14 cellular contexts compared by ENCODE assay signal in the genomic region with DNA sequence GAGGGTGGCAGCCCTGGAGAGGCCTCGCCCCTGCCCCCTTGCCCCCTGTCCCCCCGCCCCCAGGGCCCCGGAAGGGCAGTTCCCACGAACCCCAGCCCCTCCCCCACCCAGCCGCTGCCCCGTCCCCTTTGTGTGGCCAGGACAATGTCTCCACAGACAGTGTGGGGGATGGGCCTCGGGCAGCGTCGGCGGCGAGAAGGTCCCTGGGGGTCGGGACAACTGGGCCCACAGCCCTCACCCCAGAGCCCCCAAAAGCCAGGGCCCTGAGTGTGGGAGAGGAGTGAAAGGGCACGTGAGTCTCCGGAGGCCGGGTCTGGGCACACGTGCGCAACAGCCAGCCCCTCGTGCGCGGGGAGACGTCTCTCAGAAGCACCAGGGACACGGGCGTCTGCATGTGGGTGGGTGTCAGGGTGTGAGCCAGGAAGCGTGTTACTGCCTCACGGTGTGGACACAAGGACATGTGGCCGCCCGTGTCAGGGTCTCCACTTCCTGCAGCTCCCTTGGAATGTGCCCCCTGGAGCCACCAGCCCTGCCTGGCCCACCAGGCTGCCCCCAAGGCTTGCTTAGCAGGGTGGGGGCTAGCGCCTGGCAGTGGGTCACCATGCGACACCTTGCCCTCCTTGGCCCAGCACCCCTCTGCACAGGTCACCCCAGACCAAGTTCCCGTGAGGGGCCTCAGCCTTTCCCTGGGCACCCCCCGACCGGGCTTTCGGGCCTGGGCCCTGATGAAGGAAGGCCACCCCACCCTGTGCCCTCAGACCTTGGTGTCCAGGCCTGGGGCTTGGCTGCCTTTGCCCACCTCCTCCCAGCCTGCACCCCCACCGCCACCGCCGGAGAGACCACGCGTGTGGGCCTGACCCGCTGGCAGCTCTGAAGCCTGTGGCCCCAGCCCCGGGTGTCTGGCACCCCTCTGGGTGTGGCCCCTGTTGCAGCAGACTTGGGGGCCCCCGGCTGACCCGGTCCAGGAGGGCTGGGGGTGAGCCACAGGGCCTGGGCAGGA. TPM values are rescaled to one million over a fixed set of nuclear protein-coding genes. Genes with fewer than 3 reads are reported as not detected.
DNase-seq lines count a peak whose midpoint lies in the region; FAIRE-seq and TF ChIP-seq lines count a peak whose summit lies in the region.
"Had no signal": no experiment of that assay in that cellular context is flagged by ENCODE, and none has a peak within 500 bp of the region (broad histone marks: within the 10 kb centered on the region; RNA-seq: fewer than 3 reads in every experiment).

No MANE protein-coding gene starts in this region.

- H3K27ac Mint-ChIP-seq in CD14-positive monocyte, result no peak overlapping the region
- H3K27ac Mint-ChIP-seq: activated CD4-positive, alpha-beta T cell treated with anti-CD3 and anti-CD28 coated beads for 36 hours; activated naive CD8-positive, alpha-beta T cell; naive thymus-derived CD4-positive, alpha-beta T cell had no signal

- FAIRE-seq in frontal cortex (lab: Jason Lieb, UNC), result no peak

- no peaks in the 10 kb centered on the region for H3K4me1 Mint-ChIP-seq in CD14-positive monocyte
- H3K4me1 Mint-ChIP-seq: activated CD4-positive, alpha-beta T cell treated with anti-CD3 and anti-CD28 coated beads for 36 hours had no signal

- H4K12ac ChIP-seq in trophoblast cell (ENCODE audit: low read depth, low read length), result no peak overlapping the region

- peaks cover 4% of the 10 kb centered on the region for H3K79me1 ChIP-seq in trophoblast cell (ENCODE audit: low read length)

- H2BK120ac ChIP-seq in trophoblast cell (ENCODE audit: insufficient read depth, low read length, poor library complexity), result peak overlapping the region; percentile 25

- H3K4me3 ChIP-seq in HEK293 (ENCODE audit: low read depth, low read length) (no peak overlapping the region), trophoblast cell (ENCODE audit: low read depth, low read length) (no peak overlapping the region), testis (no peak overlapping the region)

- no peak overlapping the region for H4K8ac ChIP-seq in trophoblast cell (ENCODE audit: low read depth, low read length)

- POLR2A ChIA-PET in HEK293 (lab: Yijun Ruan, JAX), result interaction anchor here (5.4 kb wide), 1 partner anchor 13 kb away, joined by 40 read pairs; a partner anchor contains a TSS

- H3K9me3 ChIP-seq in HEK293 (ENCODE audit: control insufficient read depth, insufficient read depth, low read depth, low read length), result no peaks in the 10 kb centered on the region
- H3K9me3 ChIP-seq in trophoblast cell (ENCODE audit: insufficient read depth, low read depth, low read length), result no peaks in the 10 kb centered on the region
- H3K9me3 ChIP-seq in testis, result no peaks in the 10 kb centered on the region

- H3K18ac ChIP-seq in trophoblast cell (ENCODE audit: low read length), result no peak overlapping the region

- H3K14ac ChIP-seq in trophoblast cell (ENCODE audit: low read length), result peak overlapping the region; percentile 1

- no peaks in the 10 kb centered on the region for H3K27me3 ChIP-seq in trophoblast cell (ENCODE audit: insufficient read depth, low read length)
- H3K27me3 ChIP-seq in testis, result no peaks in the 10 kb centered on the region

- peak; percentile 44 for DNase-seq in CD14-positive monocyte (ENCODE audit: low spot score)
- DNase-seq in frontal cortex (ENCODE audit: low spot score in 2 of 2), result peak; percentile 48 to 58
- DNase-seq in trophoblast cell, result no peak
- no peak for DNase-seq in NCI-H1092 (lab: John Stamatoyannopoulos, UW)
- no peak for DNase-seq in testis
- no peak for DNase-seq in NCI-H1930 (lab: John Stamatoyannopoulos, UW)
- no peak for DNase-seq in activated CD4-positive, alpha-beta T cell treated with anti-CD3 and anti-CD28 coated beads for 48 hours
- DNase-seq: activated CD4-positive, alpha-beta T cell treated with anti-CD3 and anti-CD28 coated beads for 36 hours; Karpas-422; SHP77; stimulated activated naive CD4-positive, alpha-beta T cell treated with Interleukin-2 at 50 U/mL for 16 hours had no signal

- H3K9ac ChIP-seq in trophoblast cell (ENCODE audit: low read length), result no peak overlapping the region

- H2AK5ac ChIP-seq in trophoblast cell (ENCODE audit: low read length), result peak overlapping the region; percentile 45

- TF ChIP-seq POLR2A in testis (IDR thresholded peaks at IDR 0.05), result no peak

- H2AFZ ChIP-seq in trophoblast cell (ENCODE audit: insufficient read depth, low read length, poor library complexity), result no peak overlapping the region

- TF ChIP-seq CTCF in CD14-positive monocyte (IDR thresholded peaks at IDR 0.05) (no peak), HEK293 (tag by site-specific recombination; IDR thresholded peaks at IDR 0.05) (no peak), testis (IDR thresholded peaks at IDR 0.05) (no peak)

- intact Hi-C loops in CD14-positive monocyte (cut with micrococcal nuclease) (no loop called here), testis (cut with DNase I; ENCODE audit: low total_unique reads) (loop anchor here (10.0 kb wide), 1 partner anchor 90 kb away; no protein-coding TSS in a partner anchor)

- H2BK5ac ChIP-seq in trophoblast cell (ENCODE audit: low read depth, low read length, poor library complexity), result no peak overlapping the region

- H3K36me3 ChIP-seq in HEK293 (ENCODE audit: control insufficient read depth in 2 of 2, insufficient read depth in 1 of 2, low read length in 2 of 2) (no peaks in the 10 kb centered on the region), trophoblast cell (ENCODE audit: control insufficient read depth in 1 of 2, insufficient read depth in 2 of 2, low read length in 2 of 2) (no peaks in the 10 kb centered on the region), testis (ENCODE audit: low read depth, missing control alignments) (no peaks in the 10 kb centered on the region)

- H3K36me3 Mint-ChIP-seq in CD14-positive monocyte, result no peaks in the 10 kb centered on the region
- H3K36me3 Mint-ChIP-seq: activated naive CD8-positive, alpha-beta T cell; naive thymus-derived CD4-positive, alpha-beta T cell had no signal

- H3K9me3 Mint-ChIP-seq in CD14-positive monocyte, result no peaks in the 10 kb centered on the region
- H3K9me3 Mint-ChIP-seq: naive thymus-derived CD4-positive, alpha-beta T cell had no signal

- H2BK12ac ChIP-seq in trophoblast cell (ENCODE audit: low read length), result peak overlapping the region; percentile 11

- WGBS in trophoblast cell (ENCODE audit: extremely low coverage, insufficient coverage, insufficient read length), result no CpG with 5 or more reads among the region's 42 CpGs
- WGBS in testis, 2 donors, result 58 to 76% methylated on average over 5 to 35 of the region's 42 CpGs

- no peak overlapping the region for H3K27ac ChIP-seq in HEK293 (ENCODE audit: extremely low read depth, low read depth, low read length)
- no peak overlapping the region for H3K27ac ChIP-seq in trophoblast cell (ENCODE audit: low read depth, low read length)
- H3K27ac ChIP-seq in testis, result no peak overlapping the region

- peak overlapping the region; percentile 41 for H4K91ac ChIP-seq in trophoblast cell (ENCODE audit: low read depth, low read length)

- no peak overlapping the region for H3K4ac ChIP-seq in trophoblast cell (ENCODE audit: low read depth, low read length)

- CTCF ChIA-PET in HEK293 (lab: Yijun Ruan, JAX), result no interaction called here

- H3K4me2 ChIP-seq in trophoblast cell (ENCODE audit: low read length), result no peak overlapping the region

- H3K23ac ChIP-seq in trophoblast cell (ENCODE audit: low read length), result no peak overlapping the region

- H3K4me1 ChIP-seq in HEK293 (ENCODE audit: control insufficient read depth, insufficient read depth, low read length), result no peaks in the 10 kb centered on the region; the same call in 1 of the 2 replicates
- peaks cover 5 to 6% of the 10 kb centered on the region in 2 experiments for H3K4me1 ChIP-seq in trophoblast cell (ENCODE audit: control insufficient read depth in 1 of 2, insufficient read depth in 2 of 2, low read length in 2 of 2)
- peaks cover 13% of the 10 kb centered on the region for H3K4me1 ChIP-seq in testis

- no peaks in the 10 kb centered on the region for H3K79me2 ChIP-seq in trophoblast cell (ENCODE audit: control insufficient read depth, insufficient read depth, low read length, poor library complexity)

- H3K27me3 Mint-ChIP-seq in CD14-positive monocyte (ENCODE audit: low read depth in 3 of 3), result peaks cover 2 to 19% (median 4%) of the 10 kb centered on the region in 3 donors
- H3K27me3 Mint-ChIP-seq: activated naive CD8-positive, alpha-beta T cell had no signal

- H3K4me3 Mint-ChIP-seq in CD14-positive monocyte, result no peak overlapping the region
- H3K4me3 Mint-ChIP-seq: activated CD4-positive, alpha-beta T cell treated with anti-CD3 and anti-CD28 coated beads for 36 hours; activated naive CD8-positive, alpha-beta T cell had no signal

TF ChIP-seq in HEK293, 187 proteins besides CTCF, POLR2A, EP300 and RAD21:
- TF ChIP-seq ZNF133 (tag by site-specific recombination; IDR thresholded peaks at IDR 0.05) (no peak), ZFHX2 (tag by site-specific recombination; conservative IDR thresholded peaks at IDR 0.05) (0 out of 2 replicates have a peak, but pooled peaks have one; percentile 6), GLIS2 (tag by site-specific recombination; IDR thresholded peaks at IDR 0.05) (peak; percentile 56), EGR2 (tag by site-specific recombination; IDR thresholded peaks at IDR 0.05; ENCODE audit: low read depth) (0 out of 2 replicates have a peak, but pooled peaks have one; percentile 7)

RNA-seq across cellular contexts. Expression of a gene that starts 12.8 kb away (rescaled TPM):
- polyA plus RNA-seq in CD14-positive monocyte, result not detected
- 3.7 TPM for total RNA-seq in frontal cortex
- polyA plus RNA-seq in trophoblast cell (2013), result 1.6 and 1.7 TPM in 2 replicates
- 10 to 100 TPM; 14.4 to 40.6 TPM for total RNA-seq in testis
- 5.2 TPM for polyA plus RNA-seq in testis (ENCODE audit: insufficient read depth, low read depth, low replicate concordance)
- polyA plus RNA-seq: naive thymus-derived CD4-positive, alpha-beta T cell had no signal

RNA-seq across cellular contexts. Expression of a gene that starts 37.3 kb away (rescaled TPM):
- polyA plus RNA-seq in CD14-positive monocyte (10 to 100 TPM; 13.7 to 15.4 TPM), testis (ENCODE audit: insufficient read depth, low read depth, low replicate concordance) (2.1 TPM)
- total RNA-seq in frontal cortex (0.41 TPM), testis (1 to 10 TPM; 3.4 to 4.5 TPM)
- 6.7 and 6.8 TPM in 2 replicates for polyA plus RNA-seq in trophoblast cell (2013)

RNA-seq across cellular contexts. Expression of a gene that starts 59.7 kb away (rescaled TPM):
- polyA plus RNA-seq in CD14-positive monocyte (10 to 100 TPM; 17.3 to 18.8 TPM), testis (ENCODE audit: insufficient read depth, low read depth, low replicate concordance) (55.0 TPM)
- total RNA-seq in frontal cortex (36.7 TPM), testis (10 to 100 TPM; 60.9 to 76.7 TPM)
- 33.0 and 34.2 TPM in 2 replicates for polyA plus RNA-seq in trophoblast cell (2013)

Comparison
In these comparisons a context has a peak if more than half of its experiments do, and no peak if none do; other contexts are left out.
1. DNase-seq: peak in CD14-positive monocyte (single experiment) and frontal cortex (2 of 2); none in trophoblast cell (0 of 2), NCI-H1092 (single experiment), testis (single experiment), NCI-H1930 (0 of 2) and activated CD4-positive, alpha-beta T cell treated with anti-CD3 and anti-CD28 coated beads for 48 hours (single experiment).